In the genomic region with DNA sequence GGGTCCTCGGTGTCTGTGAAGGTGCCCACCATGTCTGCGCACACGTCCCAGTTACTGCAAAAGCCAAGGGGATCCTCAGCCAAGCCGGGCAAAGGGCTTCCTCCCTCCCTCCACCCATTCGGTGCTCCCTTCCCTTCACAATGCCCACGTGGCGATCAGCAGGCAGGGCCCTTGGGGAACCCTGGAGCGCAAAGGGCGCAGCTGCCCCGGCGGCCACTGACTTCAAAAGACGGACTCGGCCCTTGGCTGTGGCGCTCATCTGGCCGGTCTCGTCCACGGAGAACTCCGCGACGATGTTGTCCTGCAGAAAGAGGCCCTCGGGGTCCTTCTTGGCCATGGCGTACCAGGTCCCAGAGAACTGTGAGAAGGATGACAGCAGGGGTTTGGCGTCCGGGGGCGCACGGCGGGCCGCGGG, we compare ENCODE assay signal across 1 cellular context.
TF ChIP-seq lines count a peak whose summit lies in the region.

No MANE protein-coding gene starts in this region.

TF ChIP-seq in HepG2, 621 proteins besides CTCF, POLR2A, EP300 and RAD21 (continued from another document and continues in another):
- TF ChIP-seq ZFY (CRISPR knock-in tag; IDR thresholded peaks at IDR 0.05) (peak; percentile 13; the same call in 1 of the 2 replicates), MEIS2 (CRISPR knock-in tag; IDR thresholded peaks at IDR 0.05) (no peak), AGO2 (optimal IDR thresholded peaks at IDR 0.05; ENCODE audit: low read depth, low read length) (peak; percentile 91), TGIF2 (CRISPR knock-in tag; IDR thresholded peaks at IDR 0.05) (peak; percentile 67; the same call in 1 of the 2 replicates), ONECUT2 (CRISPR knock-in tag; IDR thresholded peaks at IDR 0.05) (no peak), ZNF225 (CRISPR knock-in tag; IDR thresholded peaks at IDR 0.05) (no peak), ZFP36 (IDR thresholded peaks at IDR 0.05; ENCODE audit: borderline replicate concordance, low read depth, low read length, partially characterized antibody) (no peak), ZNF83 (CRISPR knock-in tag; IDR thresholded peaks at IDR 0.05; ENCODE audit: borderline replicate concordance) (no peak), SUZ12 (IDR thresholded peaks at IDR 0.05; ENCODE audit: low read depth, low read length) (no peak), ZNF124 (CRISPR knock-in tag; IDR thresholded peaks at IDR 0.05) (no peak), DNMT3B (CRISPR knock-in tag; conservative IDR thresholded peaks at IDR 0.05) (no peak), ZNF839 (CRISPR knock-in tag; IDR thresholded peaks at IDR 0.05; ENCODE audit: borderline replicate concordance) (no peak), ZNF879 (CRISPR knock-in tag; IDR thresholded peaks at IDR 0.05) (no peak), HMGXB3 (CRISPR knock-in tag; IDR thresholded peaks at IDR 0.05; ENCODE audit: borderline replicate concordance) (no peak), GABPB1 (CRISPR knock-in tag; IDR thresholded peaks at IDR 0.05) (0 out of 2 replicates have a peak, but pooled peaks have one; percentile 5), AKNA (CRISPR knock-in tag; IDR thresholded peaks at IDR 0.05; ENCODE audit: borderline replicate concordance) (no peak), SETDB1 (CRISPR knock-in tag; IDR thresholded peaks at IDR 0.05; ENCODE audit: borderline replicate concordance) (no peak), ZBTB43 (CRISPR knock-in tag; conservative IDR thresholded peaks at IDR 0.05) (no peak), ZNF136 (CRISPR knock-in tag; IDR thresholded peaks at IDR 0.05; ENCODE audit: low read depth) (no peak), CC2D1A (CRISPR knock-in tag; IDR thresholded peaks at IDR 0.05) (no peak), ZNF557 (CRISPR knock-in tag; IDR thresholded peaks at IDR 0.05) (no peak), HNF4G (IDR thresholded peaks at IDR 0.05; ENCODE audit: borderline replicate concordance, low read depth, low read length) (0 out of 2 replicates have a peak, but pooled peaks have one; percentile 28), HNF4G (CRISPR knock-in tag; IDR thresholded peaks at IDR 0.05; ENCODE audit: borderline replicate concordance, low read depth) (no peak), NFAT5 (CRISPR knock-in tag; IDR thresholded peaks at IDR 0.05) (no peak), ZNF367 (CRISPR knock-in tag; IDR thresholded peaks at IDR 0.05; ENCODE audit: borderline replicate concordance) (no peak), HNRNPL (IDR thresholded peaks at IDR 0.05; ENCODE audit: low read depth, low read length) (0 out of 2 replicates have a peak, but pooled peaks have one; percentile 42), ZNF264 (CRISPR knock-in tag; IDR thresholded peaks at IDR 0.05) (no peak), ZNF530 (CRISPR knock-in tag; IDR thresholded peaks at IDR 0.05; ENCODE audit: low read depth) (no peak), SRY (CRISPR knock-in tag; IDR thresholded peaks at IDR 0.05) (0 out of 2 replicates have a peak, but pooled peaks have one; percentile 51), ELK4 (CRISPR knock-in tag; IDR thresholded peaks at IDR 0.05; ENCODE audit: borderline replicate concordance) (no peak), IRX3 (CRISPR knock-in tag; IDR thresholded peaks at IDR 0.05; ENCODE audit: borderline replicate concordance, low read depth) (no peak), ZNF362 (CRISPR knock-in tag; IDR thresholded peaks at IDR 0.05; ENCODE audit: borderline replicate concordance) (no peak), ZNF354B (CRISPR knock-in tag; IDR thresholded peaks at IDR 0.05) (no peak)
- TF ChIP-seq, protein P1, sequence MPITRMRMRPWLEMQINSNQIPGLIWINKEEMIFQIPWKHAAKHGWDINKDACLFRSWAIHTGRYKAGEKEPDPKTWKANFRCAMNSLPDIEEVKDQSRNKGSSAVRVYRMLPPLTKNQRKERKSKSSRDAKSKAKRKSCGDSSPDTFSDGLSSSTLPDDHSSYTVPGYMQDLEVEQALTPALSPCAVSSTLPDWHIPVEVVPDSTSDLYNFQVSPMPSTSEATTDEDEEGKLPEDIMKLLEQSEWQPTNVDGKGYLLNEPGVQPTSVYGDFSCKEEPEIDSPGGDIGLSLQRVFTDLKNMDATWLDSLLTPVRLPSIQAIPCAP (CRISPR knock-in tag; IDR thresholded peaks at IDR 0.05; ENCODE audit: low read depth), result no peak
- TF ChIP-seq, protein P2, sequence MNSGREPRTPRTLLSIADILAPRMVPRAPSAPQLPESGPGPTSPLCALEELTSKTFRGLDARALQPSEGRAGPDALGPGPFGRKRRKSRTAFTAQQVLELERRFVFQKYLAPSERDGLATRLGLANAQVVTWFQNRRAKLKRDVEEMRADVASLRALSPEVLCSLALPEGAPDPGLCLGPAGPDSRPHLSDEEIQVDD (CRISPR knock-in tag; IDR thresholded peaks at IDR 0.05; ENCODE audit: borderline replicate concordance), result no peak
